Comparison of ENCODE assay signal across 27 cellular contexts in the genomic region with DNA sequence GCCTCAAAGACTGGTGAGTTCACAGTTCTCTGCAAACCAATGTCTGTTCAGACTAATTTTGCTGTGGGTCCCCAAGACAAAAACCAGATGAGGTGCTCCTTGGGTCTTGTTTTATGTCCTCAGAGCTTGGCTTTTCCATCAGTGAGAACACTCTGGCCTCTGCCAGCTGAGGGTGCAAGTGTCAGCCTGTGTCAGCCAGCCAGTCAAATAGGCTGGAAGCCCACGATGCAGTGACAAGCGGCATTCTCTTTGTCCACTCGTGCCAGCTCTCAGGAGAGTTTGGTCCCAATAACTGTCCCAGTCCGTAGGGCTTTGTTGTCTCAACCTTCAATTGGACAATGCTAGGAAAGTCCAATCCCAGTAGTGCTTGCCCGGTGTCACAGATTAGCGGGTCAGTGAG.
"Had no signal": no experiment of that assay in that cellular context is flagged by ENCODE, and none has a peak within 500 bp of the region (broad histone marks: within the 10 kb centered on the region; RNA-seq: fewer than 3 reads in every experiment).

No MANE protein-coding gene starts in this region.

- H3K36me3 Mint-ChIP-seq: natural killer cell treated with Interleukin-12 subunit alpha and Interleukin-12 subunit beta and Interleukin-15 and Interleukin-18, amount 100 ng/mL, for 72 hours; stimulated activated memory B cell treated with anti-CD40 and anti-IgM and Interleukin-4, amounts not matched to agents 10 μg/mL and 1 μg/mL and 100 μg/mL, for 72 hours; T-cell had no signal

- H3K27ac Mint-ChIP-seq: activated CD8-positive, alpha-beta T cell treated with anti-CD3 and anti-CD28 coated beads, Interleukin-2, amount 10 ng/mL, durations not matched to agents 7 days and 5 days; activated naive CD8-positive, alpha-beta T cell; activated T-helper 1 cell treated with anti-CD3 and anti-CD28 coated beads, Interleukin-12 subunit alpha, Interleukin-12 subunit beta, Interleukin-2, Interleukin-4 antibody, amounts not matched to agents 30 ng/mL and 10 ng/mL and 1 ng/mL, durations not matched to agents 14 hours and 24 hours and 36 hours; dendritic cell treated with granulocyte-macrophage colony-stimulating factor and Interleukin-4, amounts not matched to agents 40 ng/mL and 50 ng/mL, for 4 days; natural killer cell treated with Interleukin-12 subunit alpha and Interleukin-12 subunit beta and Interleukin-15 and Interleukin-18, amount 100 ng/mL, for 72 hours; stimulated activated memory B cell treated with anti-CD40 and anti-IgM and Interleukin-4, amounts not matched to agents 10 μg/mL and 1 μg/mL and 100 μg/mL, for 72 hours; T-cell; T-helper 2 cell treated with Interferon-gamma antibody and Interleukin-4, amounts not matched to agents 5 μg/mL and 100 μg/mL, for 36 hours had no signal

- DNase-seq: activated CD4-positive, alpha-beta T cell treated with anti-CD3 and anti-CD28 coated beads for 1 hour; activated CD4-positive, alpha-beta T cell treated with anti-CD3 and anti-CD28 coated beads, Interleukin-2, amount 50 U/mL, for 1 hour; activated CD8-positive, alpha-beta T cell treated with anti-CD3 and anti-CD28 coated beads, Interleukin-2, amount 10 ng/mL, durations not matched to agents 7 days and 5 days; adrenal gland; cerebellar nuclear complex; effector memory CD8-positive, alpha-beta T cell; foreskin melanocyte; glutamatergic neuron; left ventricle myocardium superior; mammary epithelial cell; small intestine; stimulated activated CD4-positive, alpha-beta T cell treated with anti-CD3 and anti-CD28 coated beads, Interleukin-2, amount 100 ng/mL, for 24 hours; stomach; T-cell; upper lobe of right lung had no signal

- H3K27me3 Mint-ChIP-seq: activated naive CD8-positive, alpha-beta T cell; dendritic cell treated with granulocyte-macrophage colony-stimulating factor and Interleukin-4, amounts not matched to agents 40 ng/mL and 50 ng/mL, for 4 days; effector memory CD8-positive, alpha-beta T cell; natural killer cell treated with Interleukin-12 subunit alpha and Interleukin-12 subunit beta and Interleukin-15 and Interleukin-18, amount 100 ng/mL, for 72 hours; stimulated activated memory B cell treated with anti-CD40 and anti-IgM and Interleukin-4, amounts not matched to agents 10 μg/mL and 1 μg/mL and 100 μg/mL, for 72 hours; T-cell had no signal

- H3K4me3 Mint-ChIP-seq: activated CD8-positive, alpha-beta T cell treated with anti-CD3 and anti-CD28 coated beads, Interleukin-2, amount 10 ng/mL, durations not matched to agents 7 days and 5 days; activated naive CD8-positive, alpha-beta T cell; activated T-helper 1 cell treated with anti-CD3 and anti-CD28 coated beads, Interleukin-12 subunit alpha, Interleukin-12 subunit beta, Interleukin-2, Interleukin-4 antibody, amounts not matched to agents 30 ng/mL and 10 ng/mL and 1 ng/mL, durations not matched to agents 14 hours and 24 hours and 36 hours; dendritic cell treated with granulocyte-macrophage colony-stimulating factor and Interleukin-4, amounts not matched to agents 40 ng/mL and 50 ng/mL, for 4 days; effector memory CD8-positive, alpha-beta T cell; natural killer cell treated with Interleukin-12 subunit alpha and Interleukin-12 subunit beta and Interleukin-15 and Interleukin-18, amount 100 ng/mL, for 72 hours; stimulated activated memory B cell treated with anti-CD40 and anti-IgM and Interleukin-4, amounts not matched to agents 10 μg/mL and 1 μg/mL and 100 μg/mL, for 72 hours; T-cell; T-helper 2 cell treated with Interferon-gamma antibody and Interleukin-4, amounts not matched to agents 5 μg/mL and 100 μg/mL, for 36 hours had no signal

- H3K9me3 Mint-ChIP-seq: activated T-helper 1 cell treated with anti-CD3 and anti-CD28 coated beads, Interleukin-12 subunit alpha, Interleukin-12 subunit beta, Interleukin-2, Interleukin-4 antibody, amounts not matched to agents 30 ng/mL and 10 ng/mL and 1 ng/mL, durations not matched to agents 14 hours and 24 hours and 36 hours; dendritic cell treated with granulocyte-macrophage colony-stimulating factor and Interleukin-4, amounts not matched to agents 40 ng/mL and 50 ng/mL, for 4 days; effector memory CD8-positive, alpha-beta T cell; natural killer cell treated with Interleukin-12 subunit alpha and Interleukin-12 subunit beta and Interleukin-15 and Interleukin-18, amount 100 ng/mL, for 72 hours; stimulated activated memory B cell treated with anti-CD40 and anti-IgM and Interleukin-4, amounts not matched to agents 10 μg/mL and 1 μg/mL and 100 μg/mL, for 72 hours; T-cell; T-helper 2 cell treated with Interferon-gamma antibody and Interleukin-4, amounts not matched to agents 5 μg/mL and 100 μg/mL, for 36 hours had no signal

- H3K4me3 ChIP-seq: adrenal gland, breast epithelium, pancreas, stomach, thoracic aorta, upper lobe of right lung had no signal

- H3K4me1 Mint-ChIP-seq: stimulated activated memory B cell treated with anti-CD40 and anti-IgM and Interleukin-4, amounts not matched to agents 10 μg/mL and 1 μg/mL and 100 μg/mL, for 72 hours; T-cell had no signal

- H3K9me3 ChIP-seq: adrenal gland, breast epithelium, pancreas, stomach, thoracic aorta, upper lobe of right lung had no signal

- H3K27me3 ChIP-seq: adrenal gland, breast epithelium, pancreas, stomach, upper lobe of right lung had no signal

- ATAC-seq: activated CD8-positive, alpha-beta T cell treated with anti-CD3 and anti-CD28 coated beads, Interleukin-2, amount 10 ng/mL, durations not matched to agents 7 days and 5 days; effector memory CD8-positive, alpha-beta T cell; esophagus mucosa; left ventricle myocardium superior; natural killer cell treated with Interleukin-12 subunit alpha and Interleukin-12 subunit beta and Interleukin-15 and Interleukin-18, amount 100 ng/mL, for 72 hours; pancreas; sciatic nerve; stimulated activated memory B cell treated with anti-CD40 and anti-IgM and Interleukin-4, amounts not matched to agents 10 μg/mL and 1 μg/mL and 100 μg/mL, for 72 hours; T-cell; upper lobe of right lung had no signal

- H3K4me1 ChIP-seq: breast epithelium, pancreas, stomach, upper lobe of right lung had no signal

- H3K36me3 ChIP-seq: adrenal gland, breast epithelium, pancreas, stomach, thoracic aorta, upper lobe of right lung had no signal

- H3K27ac ChIP-seq: adrenal gland, breast epithelium, pancreas, stomach, thoracic aorta, upper lobe of right lung, VCaP had no signal
